Comparison of ENCODE assay signal across 26 cellular contexts in the genomic region with DNA sequence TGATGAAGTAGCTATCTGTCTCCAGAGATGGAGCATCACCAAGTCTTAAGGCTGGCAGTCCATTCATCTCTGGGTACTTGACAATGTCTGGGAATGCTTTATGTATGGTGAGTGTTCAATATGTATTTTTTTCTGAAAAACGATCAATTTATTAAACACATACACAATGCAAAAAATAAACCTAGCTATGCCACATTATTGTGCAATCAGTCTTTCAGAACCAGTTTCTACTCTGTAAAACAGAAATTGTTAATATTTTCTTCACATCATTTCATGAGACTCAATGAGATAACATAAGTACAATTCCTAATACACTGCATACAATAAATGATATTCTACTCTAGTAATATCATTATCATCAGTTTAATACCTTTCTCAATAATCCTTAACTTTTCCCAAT.
A peak's percentile ranks its signal among the peaks of the same experiment; 100 is the strongest.
DNase-seq lines count a peak whose midpoint lies in the region; ATAC-seq, FAIRE-seq and TF ChIP-seq lines count a peak whose summit lies in the region.
"Had no signal": no experiment of that assay in that cellular context is flagged by ENCODE, and none has a peak within 500 bp of the region (broad histone marks: within the 10 kb centered on the region; RNA-seq: fewer than 3 reads in every experiment).

No MANE protein-coding gene starts in this region.

- no peaks in the 10 kb centered on the region for H3K27me3 ChIP-seq in endothelial cell of umbilical vein (ENCODE audit: control insufficient read depth in 2 of 2, insufficient read depth in 2 of 2, low read length in 2 of 2)
- H3K27me3 ChIP-seq: BE2C; BLaER1 treated with 17β-estradiol and CSF1 and Interleukin-3, amounts not matched to agents 10 nM and 100 nM had no signal

- FAIRE-seq in D721Med (lab: Jason Lieb, UNC) (peak; percentile 97), endothelial cell of umbilical vein (lab: Jason Lieb, UNC) (no peak)
- FAIRE-seq: A549, G401.6, GM12892, GM19239, H54 had no signal

- dilution Hi-C loops in endothelial cell of umbilical vein (cut with MboI; ENCODE audit: extremely low pct_ligation_motif_present, low sequenced_read_pairs), result no loop called here

- H3K36me3 Mint-ChIP-seq in nephron progenitor cell (ENCODE audit: low read depth), result peaks cover 32% of the 10 kb centered on the region

- H3K9me3 Mint-ChIP-seq in nephron progenitor cell, result peaks cover 14% of the 10 kb centered on the region

- intact Hi-C loops in endothelial cell of umbilical vein (cut with micrococcal nuclease), result no loop called here

- POLR2A ChIA-PET in endothelial cell of umbilical vein (lab: Charles Lee), result no interaction called here

- TF ChIP-seq CTCF in D721Med (IDR thresholded peaks at IDR 0.05; ENCODE audit: insufficient read depth, missing control alignments) (no peak), endothelial cell of umbilical vein (IDR thresholded peaks at IDR 0.05; ENCODE audit: extremely low read depth in 1 of 2, insufficient read depth in 1 of 2, low read depth in 1 of 2, low read length in 2 of 2) (no peak), nephron progenitor cell (IDR thresholded peaks at IDR 0.05) (no peak)

- H3K36me3 ChIP-seq in endothelial cell of umbilical vein (ENCODE audit: control insufficient read depth in 2 of 2, extremely low read depth in 1 of 2, insufficient read depth in 2 of 2, low read length in 2 of 2), result no peaks in the 10 kb centered on the region
- H3K36me3 ChIP-seq: BE2C, HAP-1 had no signal

- TF ChIP-seq RAD21 in Ishikawa (IDR thresholded peaks at IDR 0.05; ENCODE audit: low read depth), result no peak

- TF ChIP-seq POLR2A in endothelial cell of umbilical vein (IDR thresholded peaks at IDR 0.05; ENCODE audit: low read depth, low read length), result no peak

- H3K27me3 Mint-ChIP-seq in nephron progenitor cell (ENCODE audit: low read depth, poor library complexity), result no peaks in the 10 kb centered on the region
- H3K27me3 Mint-ChIP-seq: CD4-positive, alpha-beta T cell; CD8-positive, alpha-beta memory T cell had no signal

- H4K20me1 ChIP-seq in endothelial cell of umbilical vein (replicated peaks; ENCODE audit: control insufficient read depth, extremely low read depth, insufficient read depth, low read length), result no peaks in the 10 kb centered on the region
- H4K20me1 ChIP-seq: BLaER1 treated with 17β-estradiol and CSF1 and Interleukin-3, amounts not matched to agents 10 nM and 100 nM had no signal

- no peak for TF ChIP-seq EP300 in Ishikawa (IDR thresholded peaks at IDR 0.05; ENCODE audit: borderline replicate concordance)

- no peaks in the 10 kb centered on the region for H3K79me2 ChIP-seq in endothelial cell of umbilical vein (ENCODE audit: control insufficient read depth, insufficient read depth, low read length)

- peaks cover 49% of the 10 kb centered on the region for H3K4me1 Mint-ChIP-seq in nephron progenitor cell
- H3K4me1 Mint-ChIP-seq: CD8-positive, alpha-beta memory T cell had no signal

- peaks cover 19% of the 10 kb centered on the region for H3K4me1 ChIP-seq in endothelial cell of umbilical vein (ENCODE audit: control insufficient read depth, extremely low read depth, insufficient read depth, low read length)
- H3K4me1 ChIP-seq: A549; BE2C; BLaER1 treated with 17β-estradiol and CSF1 and Interleukin-3, amounts not matched to agents 10 nM and 100 nM had no signal

- no peak overlapping the region for H3K9ac ChIP-seq in endothelial cell of umbilical vein (replicated peaks; ENCODE audit: extremely low read depth, insufficient read depth, low read length)
- H3K9ac ChIP-seq: BLaER1 treated with 17β-estradiol and CSF1 and Interleukin-3, amounts not matched to agents 10 nM and 100 nM had no signal

- no peak overlapping the region for H2AFZ ChIP-seq in endothelial cell of umbilical vein (ENCODE audit: low read depth, low read length)

- DNase-seq in D721Med (ENCODE audit: insufficient read length, low spot score) (no peak), endothelial cell of umbilical vein (ENCODE audit: low read depth, low spot score) (no peak), nephron progenitor cell (no peak), T1000 (lab: John Stamatoyannopoulos, UW) (no peak)
- no peak for DNase-seq in activated CD4-positive, CD25-positive, alpha-beta regulatory T cell treated with anti-CD3 and anti-CD28 coated beads, Interleukin-2, amount 50 U/mL, for 72 hours
- DNase-seq: 8988T; ACHN; AML-193; BE2C; CD4-positive, alpha-beta T cell; CD8-positive, alpha-beta memory T cell; DMS53; DND-41; GOT3; HFFc6 had no signal

- no peak overlapping the region for H3K27ac ChIP-seq in endothelial cell of umbilical vein (ENCODE audit: insufficient read depth, low read depth, low read length)
- H3K27ac ChIP-seq: A549; BLaER1 treated with 17β-estradiol and CSF1 and Interleukin-3, amounts not matched to agents 10 nM and 100 nM had no signal

- CTCF ChIA-PET in endothelial cell of umbilical vein (lab: Charles Lee), result no interaction called here

- H3K9me3 ChIP-seq in endothelial cell of umbilical vein (replicated peaks; ENCODE audit: control insufficient read depth, insufficient read depth, low read length), result no peaks in the 10 kb centered on the region
- H3K9me3 ChIP-seq: A549, BE2C, HAP-1 had no signal

- ATAC-seq in HG02759 (IDR thresholded peaks at IDR 0.05; ENCODE audit: unreplicated experiment) (no peak), GM21528 (IDR thresholded peaks at IDR 0.05; ENCODE audit: low FRiP score, unreplicated experiment) (no peak)
- ATAC-seq: A549 had no signal

- no peaks in the 10 kb centered on the region for H3K9me1 ChIP-seq in endothelial cell of umbilical vein (replicated peaks; ENCODE audit: control insufficient read depth, extremely low read depth, insufficient read depth, low read length)

- H3K4me3 Mint-ChIP-seq in nephron progenitor cell, result no peak overlapping the region
- H3K4me3 Mint-ChIP-seq: CD14-positive monocyte; CD4-positive, alpha-beta T cell; CD8-positive, alpha-beta memory T cell; HFFc6 had no signal

- BruUV-seq in endothelial cell of umbilical vein (replicated peaks; lab: Mats Ljungman, UMichigan), result no TSS peak

- H3K27ac Mint-ChIP-seq in nephron progenitor cell, result peak overlapping the region; percentile 66
- H3K27ac Mint-ChIP-seq: CD14-positive monocyte; CD4-positive, alpha-beta T cell; HFFc6 had no signal

- H3K4me2 ChIP-seq in endothelial cell of umbilical vein (ENCODE audit: insufficient read depth, low read length), result peak overlapping the region; percentile 50
- H3K4me2 ChIP-seq: A549; BLaER1 treated with 17β-estradiol and CSF1 and Interleukin-3, amounts not matched to agents 10 nM and 100 nM had no signal

- H3K4me3 ChIP-seq in endothelial cell of umbilical vein (replicated peaks in 1 of 3; ENCODE audit: insufficient read depth in 1 of 3, low read depth in 1 of 3, low read length in 3 of 3), result no peak overlapping the region
- H3K4me3 ChIP-seq: A549; BLaER1 treated with 17β-estradiol and CSF1 and Interleukin-3, amounts not matched to agents 10 nM and 100 nM; HAP-1 had no signal

TF ChIP-seq in Ishikawa, 13 proteins besides CTCF, POLR2A, EP300 and RAD21:
- TF ChIP-seq, protein P1, sequence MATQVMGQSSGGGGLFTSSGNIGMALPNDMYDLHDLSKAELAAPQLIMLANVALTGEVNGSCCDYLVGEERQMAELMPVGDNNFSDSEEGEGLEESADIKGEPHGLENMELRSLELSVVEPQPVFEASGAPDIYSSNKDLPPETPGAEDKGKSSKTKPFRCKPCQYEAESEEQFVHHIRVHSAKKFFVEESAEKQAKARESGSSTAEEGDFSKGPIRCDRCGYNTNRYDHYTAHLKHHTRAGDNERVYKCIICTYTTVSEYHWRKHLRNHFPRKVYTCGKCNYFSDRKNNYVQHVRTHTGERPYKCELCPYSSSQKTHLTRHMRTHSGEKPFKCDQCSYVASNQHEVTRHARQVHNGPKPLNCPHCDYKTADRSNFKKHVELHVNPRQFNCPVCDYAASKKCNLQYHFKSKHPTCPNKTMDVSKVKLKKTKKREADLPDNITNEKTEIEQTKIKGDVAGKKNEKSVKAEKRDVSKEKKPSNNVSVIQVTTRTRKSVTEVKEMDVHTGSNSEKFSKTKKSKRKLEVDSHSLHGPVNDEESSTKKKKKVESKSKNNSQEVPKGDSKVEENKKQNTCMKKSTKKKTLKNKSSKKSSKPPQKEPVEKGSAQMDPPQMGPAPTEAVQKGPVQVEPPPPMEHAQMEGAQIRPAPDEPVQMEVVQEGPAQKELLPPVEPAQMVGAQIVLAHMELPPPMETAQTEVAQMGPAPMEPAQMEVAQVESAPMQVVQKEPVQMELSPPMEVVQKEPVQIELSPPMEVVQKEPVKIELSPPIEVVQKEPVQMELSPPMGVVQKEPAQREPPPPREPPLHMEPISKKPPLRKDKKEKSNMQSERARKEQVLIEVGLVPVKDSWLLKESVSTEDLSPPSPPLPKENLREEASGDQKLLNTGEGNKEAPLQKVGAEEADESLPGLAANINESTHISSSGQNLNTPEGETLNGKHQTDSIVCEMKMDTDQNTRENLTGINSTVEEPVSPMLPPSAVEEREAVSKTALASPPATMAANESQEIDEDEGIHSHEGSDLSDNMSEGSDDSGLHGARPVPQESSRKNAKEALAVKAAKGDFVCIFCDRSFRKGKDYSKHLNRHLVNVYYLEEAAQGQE (IDR thresholded peaks at IDR 0.05; ENCODE audit: low read depth), result no peak
- TF ChIP-seq CEBPB (IDR thresholded peaks at IDR 0.05), result 0 out of 2 replicates have a peak, but pooled peaks have one; percentile 19

TF ChIP-seq in endothelial cell of umbilical vein, 7 proteins besides CTCF, POLR2A, EP300 and RAD21:
- TF ChIP-seq EZH2 (IDR thresholded peaks at IDR 0.05; ENCODE audit: borderline replicate concordance, low read depth, low read length, severe bottlenecking) (no peak), MYC (IDR thresholded peaks at IDR 0.05; ENCODE audit: low read depth, low read length) (no peak), JUN (IDR thresholded peaks at IDR 0.05; ENCODE audit: borderline replicate concordance, insufficient read depth, insufficient read length, low read depth) (no peak), GATA2 (IDR thresholded peaks at IDR 0.05; ENCODE audit: insufficient read depth, insufficient read length, low read depth, low read length) (no peak), POLR2AphosphoS5 (IDR thresholded peaks at IDR 0.05; ENCODE audit: insufficient read depth, low read depth, low read length) (no peak), FOS (IDR thresholded peaks at IDR 0.05; ENCODE audit: borderline replicate concordance, insufficient read depth, low read length) (no peak)
- TF ChIP-seq, protein P2, sequence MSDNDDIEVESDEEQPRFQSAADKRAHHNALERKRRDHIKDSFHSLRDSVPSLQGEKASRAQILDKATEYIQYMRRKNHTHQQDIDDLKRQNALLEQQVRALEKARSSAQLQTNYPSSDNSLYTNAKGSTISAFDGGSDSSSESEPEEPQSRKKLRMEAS (IDR thresholded peaks at IDR 0.05; ENCODE audit: insufficient read depth, insufficient read length), result no peak
